ENCODE assay signal across 17 cellular contexts in the genomic region with DNA sequence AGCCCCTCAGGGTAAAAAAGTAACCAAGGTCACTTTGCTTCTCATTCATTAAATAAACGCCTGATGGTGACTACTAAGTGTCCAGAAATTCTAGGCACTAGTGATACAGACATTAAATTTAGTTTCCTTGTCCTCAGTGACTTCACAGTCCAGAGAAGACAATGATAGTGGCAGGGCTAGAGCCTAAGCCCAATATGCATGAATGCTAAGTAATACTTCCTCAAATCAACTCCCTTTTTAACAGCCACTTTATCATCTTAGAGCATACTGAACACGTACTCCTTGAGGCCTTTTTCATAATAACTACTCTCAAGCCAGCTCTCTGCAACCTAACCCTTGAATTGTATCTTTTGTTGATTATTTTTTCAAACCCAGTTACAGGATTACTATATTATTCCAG.
DNase-seq lines count a peak whose midpoint lies in the region; ATAC-seq and TF ChIP-seq lines count a peak whose summit lies in the region.
"Had no signal": no experiment of that assay in that cellular context is flagged by ENCODE, and none has a peak within 500 bp of the region (broad histone marks: within the 10 kb centered on the region; RNA-seq: fewer than 3 reads in every experiment).

No MANE protein-coding gene starts in this region.

- no peaks in the 10 kb centered on the region for H3K9me3 ChIP-seq in CD8-positive, alpha-beta T cell (ENCODE audit: low read length)
- H3K9me3 ChIP-seq in Karpas-422 (ENCODE audit: low read length) (no peaks in the 10 kb centered on the region), left lung (no peaks in the 10 kb centered on the region), T-helper 17 cell (ENCODE audit: control insufficient read depth, low read length, poor library complexity, severe bottlenecking) (no peaks in the 10 kb centered on the region)
- H3K9me3 ChIP-seq: Peyer's patch had no signal

- no peak overlapping the region for H3K4me2 ChIP-seq in Karpas-422 (ENCODE audit: low read depth, low read length, poor library complexity, severe bottlenecking)

- H3K27me3 Mint-ChIP-seq in CD8-positive, alpha-beta T cell (ENCODE audit: low read depth): no peaks in the 10 kb centered on the region
- H3K27me3 Mint-ChIP-seq in T-cell: no peaks in the 10 kb centered on the region
- H3K27me3 Mint-ChIP-seq in T-helper 17 cell: no peaks in the 10 kb centered on the region
- H3K27me3 Mint-ChIP-seq: B cell; CD4-positive, CD25-positive, alpha-beta regulatory T cell had no signal

- H3K4me3 Mint-ChIP-seq in CD8-positive, alpha-beta T cell: no peak overlapping the region
- H3K4me3 Mint-ChIP-seq in T-cell (no peak overlapping the region), T-helper 17 cell (no peak overlapping the region)
- H3K4me3 Mint-ChIP-seq: B cell; CD4-positive, CD25-positive, alpha-beta regulatory T cell; H9 had no signal

- no peaks in the 10 kb centered on the region for H4K20me1 ChIP-seq in Karpas-422 (ENCODE audit: insufficient read depth, low read depth, low read length)

- H3K27ac ChIP-seq in CD8-positive, alpha-beta T cell (ENCODE audit: low read depth, low read length): no peak overlapping the region
- 0 out of 2 replicates have a peak overlapping the region, but pooled peaks have one; percentile 31 for H3K27ac ChIP-seq in Karpas-422 (ENCODE audit: low read length)
- no peak overlapping the region for H3K27ac ChIP-seq in left lung
- H3K27ac ChIP-seq: Peyer's patch had no signal

- H3K36me3 ChIP-seq in CD8-positive, alpha-beta T cell (ENCODE audit: insufficient read depth, low read length): no peaks in the 10 kb centered on the region
- H3K36me3 ChIP-seq in Karpas-422 (ENCODE audit: insufficient read depth, low read length) (peaks cover 8% of the 10 kb centered on the region), left lung (peaks cover 0 to 30% of the 10 kb centered on the region in 2 donors)

- peak overlapping the region; percentile 67 for H3K27ac Mint-ChIP-seq in CD8-positive, alpha-beta T cell
- H3K27ac Mint-ChIP-seq in T-cell: peak overlapping the region; percentile 25 to 40
- H3K27ac Mint-ChIP-seq in T-helper 17 cell: no peak overlapping the region
- H3K27ac Mint-ChIP-seq: B cell had no signal

- peaks cover 24% of the 10 kb centered on the region for H3K36me3 Mint-ChIP-seq in CD8-positive, alpha-beta T cell
- peaks cover 18% of the 10 kb centered on the region for H3K36me3 Mint-ChIP-seq in T-cell
- peaks cover 2% of the 10 kb centered on the region for H3K36me3 Mint-ChIP-seq in T-helper 17 cell (ENCODE audit: low read depth)

- no peak for TF ChIP-seq CTCF in CD8-positive, alpha-beta T cell (IDR thresholded peaks at IDR 0.05)
- no peak for TF ChIP-seq CTCF in left lung (IDR thresholded peaks at IDR 0.05)
- no peak for TF ChIP-seq CTCF in GM20000 (IDR thresholded peaks at IDR 0.05; ENCODE audit: extremely low read depth, missing control alignments)

- H3K9me3 Mint-ChIP-seq in CD8-positive, alpha-beta T cell: no peaks in the 10 kb centered on the region
- no peaks in the 10 kb centered on the region for H3K9me3 Mint-ChIP-seq in T-cell
- H3K9me3 Mint-ChIP-seq: CD4-positive, CD25-positive, alpha-beta regulatory T cell; H9 had no signal

- H3K79me2 ChIP-seq in Karpas-422 (ENCODE audit: low read length): no peaks in the 10 kb centered on the region

- ATAC-seq in CD8-positive, alpha-beta T cell: no peak
- ATAC-seq in T-cell (replicated peaks in 1 of 4): no peak
- ATAC-seq in left lung: peak; percentile 44
- ATAC-seq in T-helper 17 cell: no peak
- ATAC-seq: Right ventricle myocardium inferior had no signal

- DNase-seq in CD8-positive, alpha-beta T cell: no peak
- peak; percentile 55 for DNase-seq in Karpas-422
- DNase-seq in T-cell: no peak
- no peak for DNase-seq in left lung
- no peak for DNase-seq in T-helper 17 cell
- no peak for DNase-seq in GM20000 (ENCODE audit: low spot score)
- DNase-seq in NCI-H1436 (lab: John Stamatoyannopoulos, UW): no peak
- DNase-seq: Calu3; CD4-positive, CD25-positive, alpha-beta regulatory T cell; DMS53; H9; NCI-H1417 treated with DMSO at 0.1 percent for 48 hours; NCI-H2029; NCI-H774; Peyer's patch had no signal

- H3K4me1 Mint-ChIP-seq in CD8-positive, alpha-beta T cell (ENCODE audit: low read depth): no peaks in the 10 kb centered on the region
- H3K4me1 Mint-ChIP-seq in T-cell (peaks cover 0 to 5% (median 0%) of the 10 kb centered on the region in 3 donors), T-helper 17 cell (peaks cover 11% of the 10 kb centered on the region)
- H3K4me1 Mint-ChIP-seq: B cell had no signal

- H3K27me3 ChIP-seq in CD8-positive, alpha-beta T cell (ENCODE audit: insufficient read depth, low read length): no peaks in the 10 kb centered on the region
- H3K27me3 ChIP-seq in Karpas-422 (ENCODE audit: low read length): no peaks in the 10 kb centered on the region
- no peaks in the 10 kb centered on the region for H3K27me3 ChIP-seq in left lung
- H3K27me3 ChIP-seq: Peyer's patch had no signal

- no peaks in the 10 kb centered on the region for H3K4me1 ChIP-seq in CD8-positive, alpha-beta T cell (ENCODE audit: insufficient read depth, low read length)
- peaks cover 8% of the 10 kb centered on the region for H3K4me1 ChIP-seq in Karpas-422 (ENCODE audit: low read length)
- H3K4me1 ChIP-seq in left lung: no peaks in the 10 kb centered on the region
- H3K4me1 ChIP-seq: Peyer's patch had no signal

- no peak overlapping the region for H3K9ac ChIP-seq in Karpas-422 (ENCODE audit: low read length)

- intact Hi-C loops in CD8-positive, alpha-beta T cell (cut with DNase I, micrococcal nuclease): no loop called here
- intact Hi-C loops in left lung (cut with DNase I): no loop called here

- no peak overlapping the region for H3K4me3 ChIP-seq in CD8-positive, alpha-beta T cell (ENCODE audit: low read depth, low read length)
- no peak overlapping the region for H3K4me3 ChIP-seq in Karpas-422 (ENCODE audit: low read length)
- no peak overlapping the region for H3K4me3 ChIP-seq in left lung
- H3K4me3 ChIP-seq: Peyer's patch had no signal

- POLR2A ChIA-PET in CD8-positive, alpha-beta T cell (lab: Charles Lee): no interaction called here
- POLR2A ChIA-PET in T-cell (lab: Charles Lee): no interaction called here

- CTCF ChIA-PET in CD8-positive, alpha-beta T cell (lab: Charles Lee): interaction anchor here (0.9 kb wide), 1 partner anchor 30 kb away, joined by 3 read pairs; no protein-coding TSS in a partner anchor
- CTCF ChIA-PET in T-cell (lab: Charles Lee): no interaction called here

- H3K9me2 ChIP-seq in Karpas-422 (replicated peaks; ENCODE audit: insufficient read depth, low read length): no peaks in the 10 kb centered on the region

- H2AFZ ChIP-seq in Karpas-422 (ENCODE audit: low read length): no peak overlapping the region
